In the genomic region with DNA sequence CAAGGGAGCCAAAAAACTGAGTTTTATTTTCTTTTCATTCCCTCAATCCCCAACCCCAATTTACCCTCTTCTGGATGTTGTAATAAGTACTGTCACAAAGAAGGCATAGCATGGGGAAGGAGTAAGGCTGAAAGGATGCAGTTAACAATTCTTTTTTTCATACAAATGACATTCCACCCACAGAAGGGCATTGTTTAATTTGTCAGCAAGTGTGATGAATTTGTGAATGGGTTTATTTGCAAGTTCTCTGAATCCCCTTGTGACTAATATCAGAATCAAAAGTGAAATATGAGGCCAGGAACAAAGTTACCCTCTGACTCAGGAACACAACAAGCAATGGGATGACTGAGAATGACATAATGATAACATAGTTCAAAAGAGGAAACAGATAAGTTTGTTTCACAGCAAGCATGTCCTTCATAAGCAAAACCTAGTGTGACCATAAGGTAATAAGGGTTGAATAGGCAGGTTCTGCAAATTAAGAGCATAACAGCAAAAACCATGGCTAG, we compare ENCODE assay signal across 1 cellular context.
TF ChIP-seq lines count a peak whose summit lies in the region.

No MANE protein-coding gene starts in this region.

TF ChIP-seq in HepG2, 621 proteins besides CTCF, POLR2A, EP300 and RAD21 (continued from another document):
- TF ChIP-seq, protein P1, sequence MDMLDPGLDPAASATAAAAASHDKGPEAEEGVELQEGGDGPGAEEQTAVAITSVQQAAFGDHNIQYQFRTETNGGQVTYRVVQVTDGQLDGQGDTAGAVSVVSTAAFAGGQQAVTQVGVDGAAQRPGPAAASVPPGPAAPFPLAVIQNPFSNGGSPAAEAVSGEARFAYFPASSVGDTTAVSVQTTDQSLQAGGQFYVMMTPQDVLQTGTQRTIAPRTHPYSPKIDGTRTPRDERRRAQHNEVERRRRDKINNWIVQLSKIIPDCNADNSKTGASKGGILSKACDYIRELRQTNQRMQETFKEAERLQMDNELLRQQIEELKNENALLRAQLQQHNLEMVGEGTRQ (IDR thresholded peaks at IDR 0.05; ENCODE audit: low read depth, low read length) = no peak
- TF ChIP-seq, protein P1 (CRISPR knock-in tag; IDR thresholded peaks at IDR 0.05; ENCODE audit: borderline replicate concordance) = no peak
- TF ChIP-seq ZNF816 (CRISPR knock-in tag; IDR thresholded peaks at IDR 0.05; ENCODE audit: borderline replicate concordance) (no peak), XBP1 (CRISPR knock-in tag; IDR thresholded peaks at IDR 0.05) (no peak), ZBTB42 (CRISPR knock-in tag; IDR thresholded peaks at IDR 0.05) (no peak), ZNF333 (CRISPR knock-in tag; IDR thresholded peaks at IDR 0.05; ENCODE audit: borderline replicate concordance) (no peak), ZNF274 (CRISPR knock-in tag; IDR thresholded peaks at IDR 0.05) (no peak), PLRG1 (conservative IDR thresholded peaks at IDR 0.05) (no peak), RARG (CRISPR knock-in tag; IDR thresholded peaks at IDR 0.05; ENCODE audit: low read depth) (no peak), AHR (CRISPR knock-in tag; IDR thresholded peaks at IDR 0.05) (no peak), ZNF256 (CRISPR knock-in tag; conservative IDR thresholded peaks at IDR 0.05) (no peak), SP1 (IDR thresholded peaks at IDR 0.05) (no peak), SP1 (CRISPR knock-in tag; IDR thresholded peaks at IDR 0.05) (no peak), MAZ (IDR thresholded peaks at IDR 0.05; ENCODE audit: borderline replicate concordance, low read depth, low read length) (no peak), MAZ (CRISPR knock-in tag; IDR thresholded peaks at IDR 0.05; ENCODE audit: low read depth) (no peak)
- TF ChIP-seq, protein P2, sequence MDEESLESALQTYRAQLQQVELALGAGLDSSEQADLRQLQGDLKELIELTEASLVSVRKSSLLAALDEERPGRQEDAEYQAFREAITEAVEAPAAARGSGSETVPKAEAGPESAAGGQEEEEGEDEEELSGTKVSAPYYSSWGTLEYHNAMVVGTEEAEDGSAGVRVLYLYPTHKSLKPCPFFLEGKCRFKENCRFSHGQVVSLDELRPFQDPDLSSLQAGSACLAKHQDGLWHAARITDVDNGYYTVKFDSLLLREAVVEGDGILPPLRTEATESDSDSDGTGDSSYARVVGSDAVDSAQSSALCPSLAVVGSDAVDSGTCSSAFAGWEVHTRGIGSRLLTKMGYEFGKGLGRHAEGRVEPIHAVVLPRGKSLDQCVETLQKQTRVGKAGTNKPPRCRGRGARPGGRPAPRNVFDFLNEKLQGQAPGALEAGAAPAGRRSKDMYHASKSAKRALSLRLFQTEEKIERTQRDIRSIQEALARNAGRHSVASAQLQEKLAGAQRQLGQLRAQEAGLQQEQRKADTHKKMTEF (CRISPR knock-in tag; IDR thresholded peaks at IDR 0.05) = no peak
- TF ChIP-seq, protein P3, sequence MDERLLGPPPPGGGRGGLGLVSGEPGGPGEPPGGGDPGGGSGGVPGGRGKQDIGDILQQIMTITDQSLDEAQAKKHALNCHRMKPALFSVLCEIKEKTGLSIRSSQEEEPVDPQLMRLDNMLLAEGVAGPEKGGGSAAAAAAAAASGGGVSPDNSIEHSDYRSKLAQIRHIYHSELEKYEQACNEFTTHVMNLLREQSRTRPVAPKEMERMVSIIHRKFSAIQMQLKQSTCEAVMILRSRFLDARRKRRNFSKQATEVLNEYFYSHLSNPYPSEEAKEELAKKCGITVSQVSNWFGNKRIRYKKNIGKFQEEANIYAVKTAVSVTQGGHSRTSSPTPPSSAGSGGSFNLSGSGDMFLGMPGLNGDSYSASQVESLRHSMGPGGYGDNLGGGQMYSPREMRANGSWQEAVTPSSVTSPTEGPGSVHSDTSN (CRISPR knock-in tag; IDR thresholded peaks at IDR 0.05) = no peak
